In genomic region chr16:320206-320605, GRCh38 we compare ENCODE assay signal across 19 cellular contexts. TPM values are rescaled to one million over a fixed set of nuclear protein-coding genes. Genes with fewer than 3 reads are reported as not detected.
A peak's percentile ranks its signal among the peaks of the same experiment; 100 is the strongest.
DNase-seq lines count a peak whose midpoint lies in the region; ATAC-seq and TF ChIP-seq lines count a peak whose summit lies in the region.
"Had no signal": no experiment of that assay in that cellular context is flagged by ENCODE, and none has a peak within 500 bp of the region (broad histone marks: within the 10 kb centered on the region; RNA-seq: fewer than 3 reads in every experiment).

No MANE protein-coding gene starts in this region.

- POLR2A ChIA-PET in activated CD8-positive, alpha-beta T cell treated with anti-CD3 and anti-CD28 coated beads for 36 hours (lab: Charles Lee), result no interaction called here
- POLR2A ChIA-PET in activated CD8-positive, alpha-beta T cell treated with anti-CD3 and anti-CD28 coated beads, Interleukin-2, amount 10 ng/mL, durations not matched to agents 7 days and 5 days (lab: Charles Lee), result no interaction called here
- POLR2A ChIA-PET in CD4-positive, alpha-beta T cell (lab: Charles Lee), result no interaction called here
- POLR2A ChIA-PET in T-cell (lab: Charles Lee), result no interaction called here
- POLR2A ChIA-PET in naive thymus-derived CD4-positive, alpha-beta T cell (lab: Charles Lee), result no interaction called here

- no peak overlapping the region for H3K9ac ChIP-seq in GM23248

- H3K27ac Mint-ChIP-seq in activated CD8-positive, alpha-beta T cell treated with anti-CD3 and anti-CD28 coated beads for 36 hours, result peak overlapping the region; percentile 4
- H3K27ac Mint-ChIP-seq in activated CD8-positive, alpha-beta T cell treated with anti-CD3 and anti-CD28 coated beads, Interleukin-2, amount 10 ng/mL, durations not matched to agents 7 days and 5 days, result no peak overlapping the region
- H3K27ac Mint-ChIP-seq in CD4-positive, alpha-beta T cell, result peak overlapping the region; percentile 48
- H3K27ac Mint-ChIP-seq in T-cell, result peak overlapping the region; percentile 48 to 74
- H3K27ac Mint-ChIP-seq in naive thymus-derived CD4-positive, alpha-beta T cell, result peak overlapping the region; percentile 45 to 93 (median 76)

- in situ Hi-C loops in GM23248 (cut with MboI), result no loop called here

- H3K79me2 ChIP-seq in GM23248 (ENCODE audit: insufficient read depth), result peaks cover 96% of the 10 kb centered on the region

- peaks cover 42% of the 10 kb centered on the region for H3K4me1 Mint-ChIP-seq in activated CD8-positive, alpha-beta T cell treated with anti-CD3 and anti-CD28 coated beads for 36 hours (ENCODE audit: low read depth)
- H3K4me1 Mint-ChIP-seq in activated CD8-positive, alpha-beta T cell treated with anti-CD3 and anti-CD28 coated beads, Interleukin-2, amount 10 ng/mL, durations not matched to agents 7 days and 5 days (ENCODE audit: low read depth), result peaks cover 36% of the 10 kb centered on the region
- peaks cover 65% of the 10 kb centered on the region for H3K4me1 Mint-ChIP-seq in CD4-positive, alpha-beta T cell (ENCODE audit: low read depth)
- H3K4me1 Mint-ChIP-seq in T-cell, result peaks cover 66 to 76% (median 71%) of the 10 kb centered on the region in 3 donors
- H3K4me1 Mint-ChIP-seq in naive thymus-derived CD4-positive, alpha-beta T cell, result peaks cover 36 to 83% (median 66%) of the 10 kb centered on the region in 7 donors

- no peak overlapping the region for H3K4me3 Mint-ChIP-seq in activated CD8-positive, alpha-beta T cell treated with anti-CD3 and anti-CD28 coated beads for 36 hours
- H3K4me3 Mint-ChIP-seq in activated CD8-positive, alpha-beta T cell treated with anti-CD3 and anti-CD28 coated beads, Interleukin-2, amount 10 ng/mL, durations not matched to agents 7 days and 5 days, result no peak overlapping the region
- H3K4me3 Mint-ChIP-seq in CD4-positive, alpha-beta T cell, result peak overlapping the region; percentile 35
- peak overlapping the region in 1 of 3 donors; percentile 24 for H3K4me3 Mint-ChIP-seq in T-cell
- H3K4me3 Mint-ChIP-seq in naive thymus-derived CD4-positive, alpha-beta T cell, result peak overlapping the region in 8 of 10 donors; percentile 1 to 61 (median 44)

- CTCF ChIA-PET in activated CD8-positive, alpha-beta T cell treated with anti-CD3 and anti-CD28 coated beads for 36 hours (lab: Charles Lee), result interaction anchor here (0.9 kb wide), 1 partner anchor 213 kb away, joined by 3 read pairs; no protein-coding TSS in a partner anchor
- CTCF ChIA-PET in activated CD8-positive, alpha-beta T cell treated with anti-CD3 and anti-CD28 coated beads, Interleukin-2, amount 10 ng/mL, durations not matched to agents 7 days and 5 days (lab: Charles Lee), result no interaction called here
- CTCF ChIA-PET in CD4-positive, alpha-beta T cell (lab: Charles Lee), result no interaction called here
- CTCF ChIA-PET in T-cell (lab: Charles Lee), result interaction anchor here in 1 of 2 donors (1.3 kb wide), 1 partner anchor 213 kb away, joined by 3 read pairs; no protein-coding TSS in a partner anchor
- CTCF ChIA-PET in naive thymus-derived CD4-positive, alpha-beta T cell (lab: Charles Lee), result interaction anchor here (0.6 kb wide), 1 partner anchor 90 kb away, joined by 3 read pairs; no protein-coding TSS in a partner anchor

- no peaks in the 10 kb centered on the region for H3K9me2 ChIP-seq in GM23248 (ENCODE audit: insufficient read depth)

- peaks cover 9% of the 10 kb centered on the region for H3K36me3 Mint-ChIP-seq in activated CD8-positive, alpha-beta T cell treated with anti-CD3 and anti-CD28 coated beads for 36 hours (ENCODE audit: low read depth)
- H3K36me3 Mint-ChIP-seq in activated CD8-positive, alpha-beta T cell treated with anti-CD3 and anti-CD28 coated beads, Interleukin-2, amount 10 ng/mL, durations not matched to agents 7 days and 5 days (ENCODE audit: low read depth), result peaks cover 8% of the 10 kb centered on the region
- peaks cover 16% of the 10 kb centered on the region for H3K36me3 Mint-ChIP-seq in CD4-positive, alpha-beta T cell (ENCODE audit: low read depth)
- H3K36me3 Mint-ChIP-seq in T-cell, result peaks cover 13% of the 10 kb centered on the region
- peaks cover 0 to 21% (median 9%) of the 10 kb centered on the region in 5 donors for H3K36me3 Mint-ChIP-seq in naive thymus-derived CD4-positive, alpha-beta T cell

- H3K9me3 Mint-ChIP-seq in activated CD8-positive, alpha-beta T cell treated with anti-CD3 and anti-CD28 coated beads for 36 hours, result no peaks in the 10 kb centered on the region
- no peaks in the 10 kb centered on the region for H3K9me3 Mint-ChIP-seq in activated CD8-positive, alpha-beta T cell treated with anti-CD3 and anti-CD28 coated beads, Interleukin-2, amount 10 ng/mL, durations not matched to agents 7 days and 5 days (ENCODE audit: insufficient read depth)
- H3K9me3 Mint-ChIP-seq in CD4-positive, alpha-beta T cell, result no peaks in the 10 kb centered on the region
- H3K9me3 Mint-ChIP-seq in T-cell, result no peaks in the 10 kb centered on the region
- H3K9me3 Mint-ChIP-seq in naive thymus-derived CD4-positive, alpha-beta T cell, result peaks cover 0 to 5% (median 0%) of the 10 kb centered on the region in 11 donors

- WGBS in GM23248 (ENCODE audit: low coverage in 1 of 2, low lambda C conversion rate in 2 of 2, missing lambda C conversion rate in 2 of 2), 2 experiments, result 94 to 98% methylated on average over 5 of the region's 5 CpGs

- intact Hi-C loops in activated CD8-positive, alpha-beta T cell treated with anti-CD3 and anti-CD28 coated beads for 36 hours (cut with micrococcal nuclease), result loop anchor here (5.0 kb wide), 1 partner anchor 83 kb away; no protein-coding TSS in a partner anchor
- intact Hi-C loops in CD4-positive, alpha-beta T cell (cut with DNase I, micrococcal nuclease), result no loop called here
- intact Hi-C loops in naive thymus-derived CD4-positive, alpha-beta T cell (cut with micrococcal nuclease), result no loop called here

- no peak overlapping the region for H3K4me3 ChIP-seq in naive thymus-derived CD4-positive, alpha-beta T cell (ENCODE audit: low read length)
- H3K4me3 ChIP-seq in GM23248, result no peak overlapping the region
- H3K4me3 ChIP-seq: MG63, SJSA1 had no signal

- H3K36me3 ChIP-seq in naive thymus-derived CD4-positive, alpha-beta T cell (ENCODE audit: control insufficient read depth in 2 of 3, insufficient read depth in 3 of 3, low read length in 3 of 3), result peaks cover 0 to 27% (median 12%) of the 10 kb centered on the region in 3 experiments
- no peaks in the 10 kb centered on the region for H3K36me3 ChIP-seq in GM23248 (ENCODE audit: low read depth)

- H2AFZ ChIP-seq in GM23248, result no peak overlapping the region

- peaks cover 8% of the 10 kb centered on the region for H4K20me1 ChIP-seq in GM23248 (ENCODE audit: insufficient read depth)

- H3F3A ChIP-seq in GM23248 (ENCODE audit: insufficient read depth), result peaks cover 7% of the 10 kb centered on the region; the same call in 1 of the 2 replicates

- no peak overlapping the region for H3K4me2 ChIP-seq in GM23248 (ENCODE audit: unreplicated experiment)

- H3K27me3 Mint-ChIP-seq in activated CD8-positive, alpha-beta T cell treated with anti-CD3 and anti-CD28 coated beads for 36 hours, result no peaks in the 10 kb centered on the region
- no peaks in the 10 kb centered on the region for H3K27me3 Mint-ChIP-seq in activated CD8-positive, alpha-beta T cell treated with anti-CD3 and anti-CD28 coated beads, Interleukin-2, amount 10 ng/mL, durations not matched to agents 7 days and 5 days (ENCODE audit: low read depth)
- no peaks in the 10 kb centered on the region for H3K27me3 Mint-ChIP-seq in CD4-positive, alpha-beta T cell
- H3K27me3 Mint-ChIP-seq in T-cell, result no peaks in the 10 kb centered on the region
- no peaks in the 10 kb centered on the region for H3K27me3 Mint-ChIP-seq in naive thymus-derived CD4-positive, alpha-beta T cell

- peaks cover 25 to 40% of the 10 kb centered on the region in 2 donors for H3K4me1 ChIP-seq in naive thymus-derived CD4-positive, alpha-beta T cell (ENCODE audit: control insufficient read depth in 2 of 2, insufficient read depth in 2 of 2, low read length in 2 of 2)
- H3K4me1 ChIP-seq in GM23248 (ENCODE audit: insufficient read depth), result no peaks in the 10 kb centered on the region
- H3K4me1 ChIP-seq: SJSA1 had no signal

- H3K27ac ChIP-seq in CD4-positive, alpha-beta T cell (ENCODE audit: low read depth, low read length), result no peak overlapping the region
- peak overlapping the region; percentile 20 for H3K27ac ChIP-seq in naive thymus-derived CD4-positive, alpha-beta T cell (ENCODE audit: low read depth, low read length)
- no peak overlapping the region for H3K27ac ChIP-seq in GM23248
- H3K27ac ChIP-seq: 22Rv1, SJSA1 had no signal

- H3K9me3 ChIP-seq in CD4-positive, alpha-beta T cell (ENCODE audit: control insufficient read depth, low read length), result no peaks in the 10 kb centered on the region
- H3K9me3 ChIP-seq in naive thymus-derived CD4-positive, alpha-beta T cell (ENCODE audit: control insufficient read depth in 2 of 3, low read length in 3 of 3), result no peaks in the 10 kb centered on the region
- no peaks in the 10 kb centered on the region for H3K9me3 ChIP-seq in GM23248 (ENCODE audit: low read depth)
- H3K9me3 ChIP-seq: MG63, SJSA1 had no signal

- no peak for DNase-seq in activated CD8-positive, alpha-beta T cell treated with anti-CD3 and anti-CD28 coated beads for 36 hours
- no peak for DNase-seq in activated CD8-positive, alpha-beta T cell treated with anti-CD3 and anti-CD28 coated beads, Interleukin-2, amount 10 ng/mL, durations not matched to agents 7 days and 5 days
- DNase-seq in CD4-positive, alpha-beta T cell, result no peak
- DNase-seq in T-cell, result no peak
- no peak for DNase-seq in naive thymus-derived CD4-positive, alpha-beta T cell
- DNase-seq in stimulated activated naive CD4-positive, alpha-beta T cell (lab: John Stamatoyannopoulos, UW), result no peak
- DNase-seq in GM23248, result no peak
- DNase-seq: AML-193, DMS79 treated with DMSO at 0.1 percent for 48 hours, Kasumi-1, MG63, NCI-H1048, NCI-H1436 treated with DMSO at 0.1 percent for 48 hours, NCI-H2029, NCI-H345, NCI-H526 had no signal

- no peaks in the 10 kb centered on the region for H3K27me3 ChIP-seq in CD4-positive, alpha-beta T cell (ENCODE audit: control insufficient read depth, insufficient read depth, low read length)
- H3K27me3 ChIP-seq in naive thymus-derived CD4-positive, alpha-beta T cell (ENCODE audit: control insufficient read depth in 2 of 2, insufficient read depth in 2 of 2, low read length in 2 of 2), result no peaks in the 10 kb centered on the region
- no peaks in the 10 kb centered on the region for H3K27me3 ChIP-seq in GM23248 (replicated peaks; ENCODE audit: insufficient read depth)
- H3K27me3 ChIP-seq: MG63, SJSA1 had no signal

- no peak for ATAC-seq in activated CD8-positive, alpha-beta T cell treated with anti-CD3 and anti-CD28 coated beads for 36 hours
- no peak for ATAC-seq in activated CD8-positive, alpha-beta T cell treated with anti-CD3 and anti-CD28 coated beads, Interleukin-2, amount 10 ng/mL, durations not matched to agents 7 days and 5 days
- no peak for ATAC-seq in CD4-positive, alpha-beta T cell (ENCODE audit: poor library complexity)
- ATAC-seq in T-cell (replicated peaks in 1 of 4), result no peak
- no peak for ATAC-seq in naive thymus-derived CD4-positive, alpha-beta T cell
- no peak for ATAC-seq in HG02610 (IDR thresholded peaks at IDR 0.05; ENCODE audit: unreplicated experiment)

- TF ChIP-seq CTCF in activated CD8-positive, alpha-beta T cell treated with anti-CD3 and anti-CD28 coated beads for 36 hours (IDR thresholded peaks at IDR 0.05), result no peak
- no peak for TF ChIP-seq CTCF in CD4-positive, alpha-beta T cell (IDR thresholded peaks at IDR 0.05)

RNA-seq across cellular contexts. Expression of gene AXIN1, which starts 32.3 kb away (rescaled TPM):
- 10 to 100 TPM; 24.1 to 24.9 TPM for total RNA-seq in activated CD8-positive, alpha-beta T cell treated with anti-CD3 and anti-CD28 coated beads for 36 hours
- 10 to 100 TPM; 25.1 to 26.1 TPM for total RNA-seq in activated CD8-positive, alpha-beta T cell treated with anti-CD3 and anti-CD28 coated beads, Interleukin-2, amount 10 ng/mL, durations not matched to agents 7 days and 5 days
- total RNA-seq in CD4-positive, alpha-beta T cell, result 10 to 100 TPM; 24.7 to 26.3 TPM
- 10 to 100 TPM; 38.5 to 58.9 (median 50.4) TPM for total RNA-seq in T-cell
- 10 to 100 TPM; 25.6 to 45.9 (median 37.5) TPM for total RNA-seq in naive thymus-derived CD4-positive, alpha-beta T cell
- polyA plus RNA-seq in naive thymus-derived CD4-positive, alpha-beta T cell, result 1 to 10 TPM; 1.2 to 2.5 TPM
- 25.5 and 27.1 TPM in 2 replicates for total RNA-seq in GM23248 (2014; rRNA removed; shearing (Covaris generic))
- 3.0 and 3.3 TPM in 2 replicates for polyA plus RNA-seq in GM23248 (2016; fragmentation: Nextera tagmentation; extraction: Ambion mirVana)

RNA-seq across cellular contexts. Expression of gene PDIA2, which starts 37.2 kb away (rescaled TPM):
- total RNA-seq in activated CD8-positive, alpha-beta T cell treated with anti-CD3 and anti-CD28 coated beads for 36 hours, result not detected
- total RNA-seq in activated CD8-positive, alpha-beta T cell treated with anti-CD3 and anti-CD28 coated beads, Interleukin-2, amount 10 ng/mL, durations not matched to agents 7 days and 5 days, result not detected
- total RNA-seq in CD4-positive, alpha-beta T cell, result not detected
- under 1 TPM in 3 of 5 donors, not detected in 2; 0.38 to 0.54 (median 0.53) TPM for total RNA-seq in T-cell
- total RNA-seq in naive thymus-derived CD4-positive, alpha-beta T cell, result under 1 TPM in 1 of 5 experiments, not detected in 4; 0.42 TPM
- polyA plus RNA-seq in naive thymus-derived CD4-positive, alpha-beta T cell, result not detected
- total RNA-seq in GM23248 (2014; rRNA removed; shearing (Covaris generic)), result not detected in 2 replicates
- not detected in 2 replicates for polyA plus RNA-seq in GM23248 (2016; fragmentation: Nextera tagmentation; extraction: Ambion mirVana)
- total RNA-seq: SJSA1 had no signal

RNA-seq across cellular contexts. Expression of gene ARHGDIG, which starts 39.8 kb away (rescaled TPM):
- not detected for total RNA-seq in activated CD8-positive, alpha-beta T cell treated with anti-CD3 and anti-CD28 coated beads for 36 hours
- total RNA-seq in activated CD8-positive, alpha-beta T cell treated with anti-CD3 and anti-CD28 coated beads, Interleukin-2, amount 10 ng/mL, durations not matched to agents 7 days and 5 days, result not detected
- under 1 TPM in 1 of 2 experiments, not detected in 1; 0.42 TPM for total RNA-seq in CD4-positive, alpha-beta T cell
- total RNA-seq in T-cell, result 1 to 10 TPM in 1 of 5 donors, under 1 TPM in 2, not detected in 2; 0.40 to 1.6 (median 0.59) TPM
- 1 to 10 TPM in 3 of 5 experiments, not detected in 2; 1.2 to 2.1 (median 1.4) TPM for total RNA-seq in naive thymus-derived CD4-positive, alpha-beta T cell
- polyA plus RNA-seq in naive thymus-derived CD4-positive, alpha-beta T cell, result not detected
- total RNA-seq in GM23248 (2014; rRNA removed; shearing (Covaris generic)), result 0.65 TPM in 1 of 2 replicates, not detected in the other
- 0.38 and 0.40 TPM in 2 replicates for polyA plus RNA-seq in GM23248 (2016; fragmentation: Nextera tagmentation; extraction: Ambion mirVana)
- total RNA-seq: SJSA1 had no signal

RNA-seq across cellular contexts. Expression of gene RGS11, which starts 44.5 kb away (rescaled TPM):
- not detected for total RNA-seq in activated CD8-positive, alpha-beta T cell treated with anti-CD3 and anti-CD28 coated beads for 36 hours
- total RNA-seq in activated CD8-positive, alpha-beta T cell treated with anti-CD3 and anti-CD28 coated beads, Interleukin-2, amount 10 ng/mL, durations not matched to agents 7 days and 5 days, result not detected
- not detected for total RNA-seq in CD4-positive, alpha-beta T cell
- under 1 TPM in 1 of 5 donors, not detected in 4; 0.54 TPM for total RNA-seq in T-cell
- total RNA-seq in naive thymus-derived CD4-positive, alpha-beta T cell, result under 1 TPM in 2 of 5 experiments, not detected in 3; 0.17 to 0.22 TPM
- not detected for polyA plus RNA-seq in naive thymus-derived CD4-positive, alpha-beta T cell
- total RNA-seq in GM23248 (2014; rRNA removed; shearing (Covaris generic)), result 2.4 and 7.0 TPM in 2 replicates
- 4.4 and 4.5 TPM in 2 replicates for polyA plus RNA-seq in GM23248 (2016; fragmentation: Nextera tagmentation; extraction: Ambion mirVana)
- total RNA-seq: SJSA1 had no signal

RNA-seq across cellular contexts. Expression of gene MRPL28, which starts 50.1 kb away (rescaled TPM):
- total RNA-seq in activated CD8-positive, alpha-beta T cell treated with anti-CD3 and anti-CD28 coated beads for 36 hours, result 10 to 100 TPM; 95.0 to 98.2 TPM
- total RNA-seq in activated CD8-positive, alpha-beta T cell treated with anti-CD3 and anti-CD28 coated beads, Interleukin-2, amount 10 ng/mL, durations not matched to agents 7 days and 5 days, result 10 to 100 TPM; 95.3 to 95.8 TPM
- 10 to 100 TPM; 19.6 to 19.7 TPM for total RNA-seq in CD4-positive, alpha-beta T cell
- total RNA-seq in T-cell, result 10 to 100 TPM; 29.3 to 43.8 (median 34.5) TPM
- total RNA-seq in naive thymus-derived CD4-positive, alpha-beta T cell, result 10 to 100 TPM; 21.9 to 86.2 (median 26.5) TPM
- 10 to 100 TPM; 44.1 to 71.7 TPM for polyA plus RNA-seq in naive thymus-derived CD4-positive, alpha-beta T cell
- total RNA-seq in GM23248 (2014; rRNA removed; shearing (Covaris generic)), result 94.1 and 103 TPM in 2 replicates
- 108 and 110 TPM in 2 replicates for polyA plus RNA-seq in GM23248 (2016; fragmentation: Nextera tagmentation; extraction: Ambion mirVana)

Comparison
In these comparisons a context has a peak if more than half of its experiments do, and no peak if none do; other contexts are left out.
1. CTCF ChIA-PET loops: an anchor here in activated CD8-positive, alpha-beta T cell treated with anti-CD3 and anti-CD28 coated beads for 36 hours (0.9 kb wide) and naive thymus-derived CD4-positive, alpha-beta T cell (0.6 kb wide); none called in activated CD8-positive, alpha-beta T cell treated with anti-CD3 and anti-CD28 coated beads, Interleukin-2, amount 10 ng/mL, durations not matched to agents 7 days and 5 days and CD4-positive, alpha-beta T cell.
2. H3K4me3 Mint-ChIP-seq: peak in CD4-positive, alpha-beta T cell (single experiment) and naive thymus-derived CD4-positive, alpha-beta T cell (8 of 10); none in activated CD8-positive, alpha-beta T cell treated with anti-CD3 and anti-CD28 coated beads for 36 hours (single experiment) and activated CD8-positive, alpha-beta T cell treated with anti-CD3 and anti-CD28 coated beads, Interleukin-2, amount 10 ng/mL, durations not matched to agents 7 days and 5 days (single experiment).